ENCODE assay signal across 14 cellular contexts in the genomic region with DNA sequence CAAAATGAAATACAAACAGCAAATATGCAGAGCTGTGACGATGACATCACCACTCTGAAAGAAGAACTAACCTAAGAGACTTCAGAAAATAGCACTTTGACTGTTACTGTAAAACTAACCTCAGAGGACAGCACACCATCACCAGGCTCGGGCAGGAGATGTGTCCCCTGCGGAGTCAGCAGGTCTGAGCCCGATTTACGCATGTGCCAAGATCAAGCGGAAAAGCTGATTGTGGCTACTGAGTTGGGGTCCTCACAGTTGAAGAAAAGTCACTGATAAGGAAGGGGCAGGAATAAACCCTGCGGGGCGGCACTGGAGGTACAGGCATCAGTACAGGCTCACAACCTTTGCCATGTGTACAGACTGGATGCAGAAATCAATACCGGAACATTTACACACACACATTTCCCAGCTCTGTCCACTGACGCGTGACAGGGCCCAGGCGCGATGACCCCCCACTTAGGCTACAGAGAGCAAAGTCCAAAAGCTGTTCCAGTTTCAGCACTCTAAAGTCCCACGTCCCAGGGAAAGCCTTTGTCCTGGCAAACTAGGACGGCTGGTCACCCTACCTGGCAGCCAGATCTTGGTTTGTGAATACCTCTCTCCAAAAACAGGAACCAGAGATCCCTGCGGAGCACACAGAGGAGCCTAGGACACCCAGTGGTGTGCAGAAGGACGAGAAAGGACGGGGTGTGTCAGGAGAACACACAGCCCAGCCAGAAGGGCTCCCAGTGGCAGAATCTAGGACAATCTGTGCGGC. TPM values are rescaled to one million over a fixed set of nuclear protein-coding genes. Genes with fewer than 3 reads are reported as not detected.
DNase-seq lines count a peak whose midpoint lies in the region; ATAC-seq, FAIRE-seq and TF ChIP-seq lines count a peak whose summit lies in the region.
"Had no signal": no experiment of that assay in that cellular context is flagged by ENCODE, and none has a peak within 500 bp of the region (broad histone marks: within the 10 kb centered on the region; RNA-seq: fewer than 3 reads in every experiment).

No MANE protein-coding gene starts in this region.

- H4K20me1 ChIP-seq in K562 (replicated peaks; ENCODE audit: control insufficient read depth, insufficient read depth, low read length), result peaks cover 24% of the 10 kb centered on the region

- in situ Hi-C loops in K562 (cut with MboI), result no loop called here

- CTCF ChIA-PET in K562 (lab: Yijun Ruan, JAX; ENCODE audit: low intra/inter-chr PET ratio), result no interaction called here

- peak overlapping the region; percentile 16 for H3K27ac ChIP-seq in C4-2B
- H3K27ac ChIP-seq in K562 (ENCODE audit: extremely low read depth, low read depth, low read length), result no peak overlapping the region; the same call in 2 of the 3 replicates

- DNase-seq in HuH-7.5 (ENCODE audit: low spot score) (peak; percentile 55), K562 (ENCODE audit: extremely low read depth in 1 of 4, low spot score in 3 of 4) (no peak), mucosa of descending colon (no peak), NCI-H128 (lab: John Stamatoyannopoulos, UW; ENCODE audit: unreplicated experiment) (no peak), DMS 273 (lab: John Stamatoyannopoulos, UW; ENCODE audit: unreplicated experiment) (no peak), omental fat pad (ENCODE audit: low spot score) (no peak)
- DNase-seq: activated gamma-delta T cell; KBM-7; NCI-H2081; ovary; stimulated activated naive CD4-positive, alpha-beta T cell; T-helper 1 cell had no signal

- 94% methylated on average over 17 of the region's 19 CpGs for WGBS in K562 (ENCODE audit: insufficient coverage, low coverage, missing lambda C conversion rate)

- intact Hi-C loops in K562 (cut with micrococcal nuclease) (no loop called here), mucosa of descending colon (cut with DNase I, micrococcal nuclease) (loop anchor here in 1 of 2 donors (10.0 kb wide), 1 partner anchor 179 kb away; no protein-coding TSS in a partner anchor)

- TF ChIP-seq RAD21 in K562 (CRISPR knock-in tag; conservative IDR thresholded peaks at IDR 0.05 in 1 of 2, IDR thresholded peaks at IDR 0.05 in 1 of 2), result no peak

- H3K4me1 ChIP-seq in K562 (replicated peaks in 1 of 2; ENCODE audit: control insufficient read depth in 2 of 2, insufficient read depth in 2 of 2, low read length in 2 of 2) (peaks cover 16 to 32% of the 10 kb centered on the region in 2 experiments; a peak in 4 of 5 replicates), mucosa of descending colon (ENCODE audit: low read depth) (peaks cover under 1% of the 10 kb centered on the region)

- H3K4me3 ChIP-seq in K562 (no peak overlapping the region), mucosa of descending colon (no peak overlapping the region)
- H3K4me3 ChIP-seq: ovary had no signal

- peaks cover 60% of the 10 kb centered on the region; the same call in 2 of the 3 replicates for H3K36me3 ChIP-seq in K562 (ENCODE audit: control insufficient read depth, insufficient read depth, low read length)
- H3K36me3 ChIP-seq in mucosa of descending colon (ENCODE audit: low read depth), result no peaks in the 10 kb centered on the region
- H3K36me3 ChIP-seq: ovary had no signal

- FAIRE-seq in K562 (lab: Jason Lieb, UNC), result no peak

- H3K79me2 ChIP-seq in K562 (ENCODE audit: control insufficient read depth, insufficient read depth, low read length), result peaks cover 83% of the 10 kb centered on the region

- peak overlapping the region in 1 of 2 experiments; percentile 32; a peak in 1 of 4 replicates for H3K9ac ChIP-seq in K562 (ENCODE audit: insufficient read depth in 1 of 2, low read depth in 2 of 2, low read length in 2 of 2)

- no peaks in the 10 kb centered on the region for H3K27me3 ChIP-seq in K562 (ENCODE audit: control insufficient read depth in 2 of 2, insufficient read depth in 2 of 2, low read length in 2 of 2)
- H3K27me3 ChIP-seq: ovary had no signal

- POLR2A ChIA-PET in K562 (lab: Yijun Ruan, JAX), result interaction anchor here (1.2 to 2.1 kb wide), 4 partner anchors 9 to 183 kb away, joined by 4 to 9 read pairs (median 6); partner anchors contain the start of gene TRAP1

- H3K9me3 ChIP-seq in K562 (replicated peaks; ENCODE audit: control insufficient read depth, insufficient read depth, low read depth, low read length) (no peaks in the 10 kb centered on the region), mucosa of descending colon (no peaks in the 10 kb centered on the region)
- H3K9me3 ChIP-seq: ovary had no signal

- TF ChIP-seq POLR2A in K562 (conservative IDR thresholded peaks at IDR 0.05), result no peak

- no TSS peak for BruUV-seq in K562 (replicated peaks; lab: Mats Ljungman, UMichigan)

- no peak overlapping the region for H3K4me2 ChIP-seq in K562 (ENCODE audit: insufficient read depth, low read length)

- H2AFZ ChIP-seq in K562 (ENCODE audit: low read depth, low read length), result no peak overlapping the region

- TF ChIP-seq CTCF in C4-2B (conservative IDR thresholded peaks at IDR 0.05), result no peak
- TF ChIP-seq CTCF in K562 (IDR thresholded peaks at IDR 0.05 in 2 of 3, conservative IDR thresholded peaks at IDR 0.05 in 1 of 3; ENCODE audit: insufficient read depth in 2 of 3, low read depth in 1 of 3, low read length in 3 of 3), result no peak
- no peak for TF ChIP-seq CTCF in mucosa of descending colon (IDR thresholded peaks at IDR 0.05)
- no peak for TF ChIP-seq CTCF in omental fat pad (IDR thresholded peaks at IDR 0.05)

- H3K9me1 ChIP-seq in K562 (ENCODE audit: control insufficient read depth, insufficient read depth, low read length), result no peaks in the 10 kb centered on the region

- ATAC-seq in K562, result no peak
- ATAC-seq in mucosa of descending colon, result peak; percentile 31
- ATAC-seq in GM18519 (IDR thresholded peaks at IDR 0.05; ENCODE audit: low FRiP score, unreplicated experiment), result no peak
- no peak for ATAC-seq in omental fat pad (ENCODE audit: low FRiP score)

- TF ChIP-seq EP300 in K562 (IDR thresholded peaks at IDR 0.05; ENCODE audit: low read length), result no peak

TF ChIP-seq in K562, 482 proteins besides CTCF, POLR2A, EP300 and RAD21 (continues in another document):
- TF ChIP-seq ZBED1 (IDR thresholded peaks at IDR 0.05), result no peak
- TF ChIP-seq TAL1 (IDR thresholded peaks at IDR 0.05), result no peak
- TF ChIP-seq ATF7 (IDR thresholded peaks at IDR 0.05), result peak; percentile 32; the same call in 1 of the 2 replicates
- no peak for TF ChIP-seq ZC3H4 (CRISPR knock-in tag; IDR thresholded peaks at IDR 0.05; ENCODE audit: borderline replicate concordance)
- TF ChIP-seq RAD51 (IDR thresholded peaks at IDR 0.05; ENCODE audit: borderline replicate concordance, low read depth), result no peak
- no peak for TF ChIP-seq KLF13 (tag; IDR thresholded peaks at IDR 0.05; ENCODE audit: borderline replicate concordance, low read depth)
- no peak for TF ChIP-seq GABPB1 (CRISPR knock-in tag; IDR thresholded peaks at IDR 0.05)
- TF ChIP-seq ETV6 (IDR thresholded peaks at IDR 0.05; ENCODE audit: borderline replicate concordance in 1 of 2, low read depth in 2 of 2, low read length in 1 of 2), result no peak
- no peak for TF ChIP-seq ETV6 (CRISPR knock-in tag; IDR thresholded peaks at IDR 0.05; ENCODE audit: borderline replicate concordance)

RNA-seq across cellular contexts. Expression of gene TRAP1, which starts 21.5 kb away (rescaled TPM):
- 286 and 689 TPM in 2 replicates for total RNA-seq in K562 (2011; cell fraction: chromatin; rRNA removed; ENCODE audit: low replicate concordance)
- total RNA-seq in K562 (2011; cell fraction: nucleolus; rRNA removed), result 343 and 356 TPM in 2 replicates
- total RNA-seq in K562 (2011; cell fraction: nucleoplasm; rRNA removed), result 330 and 334 TPM in 2 replicates
- total RNA-seq in K562 (2014; rRNA removed), result 436 and 520 TPM in 2 replicates
- 124 and 126 TPM in 2 replicates for total RNA-seq in K562 (2014; rRNA removed; fragmentation: Illumina TruSeq; extraction: Trizol)
- 174 and 185 TPM in 2 replicates for total RNA-seq in K562 (2015; rRNA removed; fragmentation: Illumina TruSeq; extraction: Trizol)
- total RNA-seq in K562 (2021), result 405 and 408 TPM in 2 replicates
- polyA plus RNA-seq in K562 (2011; rRNA removed), result 317 and 437 TPM in 2 replicates
- 306 and 538 TPM in 2 replicates for polyA plus RNA-seq in K562 (2011; cell fraction: cytosol; rRNA removed)
- 577 and 840 TPM in 2 replicates for polyA plus RNA-seq in K562 (2011; cell fraction: nucleus; rRNA removed)
- 242 and 372 TPM in 2 replicates for polyA plus RNA-seq in K562 (2012)
- 352 and 398 TPM in 2 replicates for polyA plus RNA-seq in K562 (2014; fragmentation: Illumina TruSeq; extraction: Trizol)
- 10 to 100 TPM; 19.1 to 50.8 TPM for polyA plus RNA-seq in K562 (2014; fragmentation: Nextera tagmentation; extraction: Ambion mirVana)
- polyA plus RNA-seq in K562 (2014; rRNA removed), result 292 and 301 TPM in 2 replicates
- 328 and 373 TPM in 2 replicates for polyA minus RNA-seq in K562 (2011; rRNA and poly(A)+ RNA removed)
- polyA minus RNA-seq in K562 (2011; cell fraction: cytosol; rRNA and poly(A)+ RNA removed), result 209 and 257 TPM in 2 replicates
- 127 and 130 TPM in 2 replicates for polyA minus RNA-seq in K562 (2011; cell fraction: nucleus; rRNA and poly(A)+ RNA removed)
- total RNA-seq in mucosa of descending colon, result 10 to 100 TPM; 56.9 to 94.5 (median 69.1) TPM
- 10 to 100 TPM; 53.4 to 79.9 (median 70.5) TPM for total RNA-seq in omental fat pad

RNA-seq across cellular contexts. Expression of gene DNASE1, which starts 41.3 kb away (rescaled TPM):
- 38.8 and 64.6 TPM in 2 replicates for total RNA-seq in K562 (2011; cell fraction: chromatin; rRNA removed; ENCODE audit: low replicate concordance)
- total RNA-seq in K562 (2011; cell fraction: nucleolus; rRNA removed), result 36.6 and 45.7 TPM in 2 replicates
- total RNA-seq in K562 (2011; cell fraction: nucleoplasm; rRNA removed), result 34.1 and 38.1 TPM in 2 replicates
- 5.9 and 7.2 TPM in 2 replicates for total RNA-seq in K562 (2014; rRNA removed)
- total RNA-seq in K562 (2014; rRNA removed; fragmentation: Illumina TruSeq; extraction: Trizol), result 3.3 and 3.8 TPM in 2 replicates
- total RNA-seq in K562 (2015; rRNA removed; fragmentation: Illumina TruSeq; extraction: Trizol), result 5.6 and 5.9 TPM in 2 replicates
- 5.5 and 7.0 TPM in 2 replicates for total RNA-seq in K562 (2021)
- polyA plus RNA-seq in K562 (2011; rRNA removed), result 10.1 and 10.3 TPM in 2 replicates
- polyA plus RNA-seq in K562 (2011; cell fraction: cytosol; rRNA removed), result 12.0 and 18.4 TPM in 2 replicates
- polyA plus RNA-seq in K562 (2011; cell fraction: nucleus; rRNA removed), result 18.7 and 38.3 TPM in 2 replicates
- polyA plus RNA-seq in K562 (2012), result 11.9 and 26.5 TPM in 2 replicates
- polyA plus RNA-seq in K562 (2014; fragmentation: Illumina TruSeq; extraction: Trizol), result 6.8 and 7.6 TPM in 2 replicates
- polyA plus RNA-seq in K562 (2014; fragmentation: Nextera tagmentation; extraction: Ambion mirVana), result under 1 TPM; 0.53 to 0.84 TPM
- polyA plus RNA-seq in K562 (2014; rRNA removed), result 7.2 and 9.4 TPM in 2 replicates
- polyA minus RNA-seq in K562 (2011; rRNA and poly(A)+ RNA removed), result 13.1 and 18.6 TPM in 2 replicates
- polyA minus RNA-seq in K562 (2011; cell fraction: cytosol; rRNA and poly(A)+ RNA removed), result 7.3 and 9.2 TPM in 2 replicates
- polyA minus RNA-seq in K562 (2011; cell fraction: nucleus; rRNA and poly(A)+ RNA removed), result 12.4 and 12.6 TPM in 2 replicates
- total RNA-seq in mucosa of descending colon, result 10 to 100 TPM; 24.4 to 36.0 (median 27.0) TPM
- 10 to 100 TPM in 3 of 4 donors, 1 to 10 TPM in 1; 4.6 to 14.8 (median 12.3) TPM for total RNA-seq in omental fat pad
